19 cellular contexts compared by ENCODE assay signal in genomic region chr2:108458082-108458481, GRCh38. TPM values are rescaled to one million over a fixed set of nuclear protein-coding genes. Genes with fewer than 3 reads are reported as not detected.
DNase-seq lines count a peak whose midpoint lies in the region; ATAC-seq, FAIRE-seq and TF ChIP-seq lines count a peak whose summit lies in the region.
"Had no signal": no experiment of that assay in that cellular context is flagged by ENCODE, and none has a peak within 500 bp of the region (broad histone marks: within the 10 kb centered on the region; RNA-seq: fewer than 3 reads in every experiment).

No MANE protein-coding gene starts in this region.

- no peak for TF ChIP-seq POLR2A in K562 (conservative IDR thresholded peaks at IDR 0.05)
- TF ChIP-seq POLR2A in esophagus muscularis mucosa (IDR thresholded peaks at IDR 0.05; ENCODE audit: low read depth) = no peak

- H3K4me3 Mint-ChIP-seq in natural killer cell = no peak overlapping the region
- H3K4me3 Mint-ChIP-seq in natural killer cell treated with Interleukin-12 subunit alpha and Interleukin-12 subunit beta and Interleukin-15 and Interleukin-18, amount 100 ng/mL, for 72 hours = no peak overlapping the region

- H3K4me3 ChIP-seq in Loucy (ENCODE audit: low read length, poor library complexity, severe bottlenecking) = no peak overlapping the region
- H3K4me3 ChIP-seq in K562 = no peak overlapping the region
- H3K4me3 ChIP-seq in esophagus muscularis mucosa = no peak overlapping the region
- H3K4me3 ChIP-seq: BLaER1 treated with 17β-estradiol and CSF1 and Interleukin-3, amounts not matched to agents 10 nM and 100 nM; SJSA1 had no signal

- TF ChIP-seq RAD21 in K562 (CRISPR knock-in tag; conservative IDR thresholded peaks at IDR 0.05 in 1 of 2, IDR thresholded peaks at IDR 0.05 in 1 of 2) = no peak

- H2AFZ ChIP-seq in Loucy (ENCODE audit: low read length) (no peak overlapping the region), K562 (ENCODE audit: low read depth, low read length) (no peak overlapping the region)

- peaks cover 49 to 50% of the 10 kb centered on the region in 2 donors for H3K4me1 Mint-ChIP-seq in natural killer cell
- peaks cover 27 to 46% of the 10 kb centered on the region in 2 donors for H3K4me1 Mint-ChIP-seq in natural killer cell treated with Interleukin-12 subunit alpha and Interleukin-12 subunit beta and Interleukin-15 and Interleukin-18, amount 100 ng/mL, for 72 hours (ENCODE audit: low read depth in 2 of 2)

- H3K9me3 Mint-ChIP-seq in natural killer cell = peaks cover 4 to 11% of the 10 kb centered on the region in 2 donors
- peaks cover 5% of the 10 kb centered on the region for H3K9me3 Mint-ChIP-seq in natural killer cell treated with Interleukin-12 subunit alpha and Interleukin-12 subunit beta and Interleukin-15 and Interleukin-18, amount 100 ng/mL, for 72 hours

- peak overlapping the region; percentile 21 to 39 for H3K27ac Mint-ChIP-seq in natural killer cell
- no peak overlapping the region for H3K27ac Mint-ChIP-seq in natural killer cell treated with Interleukin-12 subunit alpha and Interleukin-12 subunit beta and Interleukin-15 and Interleukin-18, amount 100 ng/mL, for 72 hours

- H3K4me1 ChIP-seq in Loucy (ENCODE audit: insufficient read depth, low read length, poor library complexity, severe bottlenecking) = peaks cover 3% of the 10 kb centered on the region
- no peaks in the 10 kb centered on the region for H3K4me1 ChIP-seq in K562 (replicated peaks in 1 of 2; ENCODE audit: control insufficient read depth in 2 of 2, insufficient read depth in 2 of 2, low read length in 2 of 2)
- H3K4me1 ChIP-seq in esophagus muscularis mucosa = no peaks in the 10 kb centered on the region
- H3K4me1 ChIP-seq: SJSA1 had no signal

- H3K79me2 ChIP-seq in Loucy (ENCODE audit: insufficient read depth, low read length) (peaks cover 35% of the 10 kb centered on the region; the same call in 1 of the 2 replicates), K562 (ENCODE audit: control insufficient read depth, insufficient read depth, low read length) (peaks cover 11% of the 10 kb centered on the region; the same call in 1 of the 3 replicates)

- DNase-seq in natural killer cell = no peak
- no peak for DNase-seq in natural killer cell treated with Interleukin-12 subunit alpha and Interleukin-12 subunit beta and Interleukin-15 and Interleukin-18, amount 100 ng/mL, for 72 hours (ENCODE audit: low spot score)
- DNase-seq in K562 (ENCODE audit: extremely low read depth in 1 of 4, low spot score in 3 of 4) = no peak
- no peak for DNase-seq in urothelium cell line (ENCODE audit: low spot score)
- no peak for DNase-seq in esophagus muscularis mucosa (ENCODE audit: extremely low spot score)
- DNase-seq: GOT3, KBM-7, MV-4-11, NCI-H1417, NCI-H187, NCI-H2107, NCI-H226, NCI-H524 treated with DMSO at 0.1 percent for 48 hours had no signal

- H3K4me2 ChIP-seq in Loucy (ENCODE audit: low read depth, low read length, poor library complexity, severe bottlenecking) (peak overlapping the region; percentile 21), K562 (ENCODE audit: insufficient read depth, low read length) (no peak overlapping the region)
- H3K4me2 ChIP-seq: BLaER1 treated with 17β-estradiol and CSF1 and Interleukin-3, amounts not matched to agents 10 nM and 100 nM had no signal

- no TSS peak for BruUV-seq in K562 (replicated peaks; lab: Mats Ljungman, UMichigan)

- no peak overlapping the region for H3K9ac ChIP-seq in Loucy (ENCODE audit: low read depth, low read length, poor library complexity, severe bottlenecking)
- no peak overlapping the region for H3K9ac ChIP-seq in K562 (ENCODE audit: insufficient read depth in 1 of 2, low read depth in 2 of 2, low read length in 2 of 2)
- H3K9ac ChIP-seq: BLaER1 treated with 17β-estradiol and CSF1 and Interleukin-3, amounts not matched to agents 10 nM and 100 nM had no signal

- H3K9me1 ChIP-seq in K562 (ENCODE audit: control insufficient read depth, insufficient read depth, low read length) = no peaks in the 10 kb centered on the region

- 76% methylated on average over 3 of the region's 3 CpGs for WGBS in K562 (ENCODE audit: insufficient coverage, low coverage, missing lambda C conversion rate)
- 98% methylated on average over 3 of the region's 3 CpGs for WGBS in esophagus muscularis mucosa

- CTCF ChIA-PET in K562 (lab: Yijun Ruan, JAX; ENCODE audit: low intra/inter-chr PET ratio) = no interaction called here

- in situ Hi-C loops in K562 (cut with MboI) = no loop called here

- H3K9me2 ChIP-seq in Loucy (replicated peaks; ENCODE audit: low read depth, low read length) = no peaks in the 10 kb centered on the region

- H3K36me3 ChIP-seq in Loucy (ENCODE audit: insufficient read depth, low read length) (peaks cover 54% of the 10 kb centered on the region; the same call in 1 of the 2 replicates), K562 (ENCODE audit: control insufficient read depth, insufficient read depth, low read length) (peaks cover 64% of the 10 kb centered on the region; the same call in 2 of the 3 replicates), esophagus muscularis mucosa (peaks cover 22 to 86% (median 58%) of the 10 kb centered on the region in 4 donors)

- TF ChIP-seq CTCF in natural killer cell (IDR thresholded peaks at IDR 0.05) = no peak
- no peak for TF ChIP-seq CTCF in Loucy (conservative IDR thresholded peaks at IDR 0.05; ENCODE audit: low read length)
- no peak for TF ChIP-seq CTCF in K562 (IDR thresholded peaks at IDR 0.05 in 2 of 3, conservative IDR thresholded peaks at IDR 0.05 in 1 of 3; ENCODE audit: insufficient read depth in 2 of 3, low read depth in 1 of 3, low read length in 3 of 3)
- TF ChIP-seq CTCF in esophagus muscularis mucosa (IDR thresholded peaks at IDR 0.05) = no peak

- POLR2A ChIA-PET in K562 (lab: Yijun Ruan, JAX) = interaction anchor here (1.7 kb wide), 1 partner anchor 9 kb away, joined by 5 read pairs; the partner anchor contains the start of gene GCC2

- H3K9me3 ChIP-seq in Loucy (ENCODE audit: insufficient read depth, low read depth, low read length) (peaks cover 10% of the 10 kb centered on the region; the same call in 1 of the 2 replicates), K562 (replicated peaks; ENCODE audit: control insufficient read depth, insufficient read depth, low read depth, low read length) (peaks cover 13% of the 10 kb centered on the region; the same call in 1 of the 2 replicates), esophagus muscularis mucosa (peaks cover 0 to 5% (median 0%) of the 10 kb centered on the region in 4 donors)
- H3K9me3 ChIP-seq: SJSA1 had no signal

- intact Hi-C loops in natural killer cell (cut with micrococcal nuclease) (no loop called here), K562 (cut with micrococcal nuclease) (no loop called here), esophagus muscularis mucosa (cut with DNase I) (no loop called here)

- TF ChIP-seq EP300 in K562 (IDR thresholded peaks at IDR 0.05; ENCODE audit: low read length) = no peak
- no peak for TF ChIP-seq EP300 in esophagus muscularis mucosa (IDR thresholded peaks at IDR 0.05)

- ATAC-seq in natural killer cell = no peak
- ATAC-seq in natural killer cell treated with Interleukin-12 subunit alpha and Interleukin-12 subunit beta and Interleukin-15 and Interleukin-18, amount 100 ng/mL, for 72 hours = no peak
- ATAC-seq in K562 = no peak
- no peak for ATAC-seq in HG02610 (IDR thresholded peaks at IDR 0.05; ENCODE audit: unreplicated experiment)
- no peak for ATAC-seq in GM21737 (IDR thresholded peaks at IDR 0.05; ENCODE audit: unreplicated experiment)

- H3F3A ChIP-seq in Loucy (ENCODE audit: low read depth) = no peaks in the 10 kb centered on the region; the same call in 1 of the 2 replicates

- H4K20me1 ChIP-seq in Loucy (ENCODE audit: insufficient read depth, low read length, poor library complexity, severe bottlenecking) (no peaks in the 10 kb centered on the region), K562 (replicated peaks; ENCODE audit: control insufficient read depth, insufficient read depth, low read length) (no peaks in the 10 kb centered on the region)

- H3K27me3 Mint-ChIP-seq in natural killer cell (ENCODE audit: low read depth in 2 of 2) = no peaks in the 10 kb centered on the region
- no peaks in the 10 kb centered on the region for H3K27me3 Mint-ChIP-seq in natural killer cell treated with Interleukin-12 subunit alpha and Interleukin-12 subunit beta and Interleukin-15 and Interleukin-18, amount 100 ng/mL, for 72 hours

- peaks cover 60% of the 10 kb centered on the region for H3K36me3 Mint-ChIP-seq in natural killer cell
- H3K36me3 Mint-ChIP-seq in natural killer cell treated with Interleukin-12 subunit alpha and Interleukin-12 subunit beta and Interleukin-15 and Interleukin-18, amount 100 ng/mL, for 72 hours = peaks cover 67% of the 10 kb centered on the region

- no peaks in the 10 kb centered on the region for H3K27me3 ChIP-seq in Loucy (ENCODE audit: insufficient read depth, low read length, poor library complexity, severe bottlenecking)
- no peaks in the 10 kb centered on the region for H3K27me3 ChIP-seq in K562 (ENCODE audit: control insufficient read depth in 2 of 2, insufficient read depth in 2 of 2, low read length in 2 of 2)
- H3K27me3 ChIP-seq in esophagus muscularis mucosa = no peaks in the 10 kb centered on the region
- H3K27me3 ChIP-seq: BLaER1 treated with 17β-estradiol and CSF1 and Interleukin-3, amounts not matched to agents 10 nM and 100 nM; SJSA1 had no signal

- FAIRE-seq in K562 (lab: Jason Lieb, UNC) (no peak), urothelium cell line (lab: Jason Lieb, UNC) (peak; percentile 83)
- FAIRE-seq: G401.6 had no signal

- H3K27ac ChIP-seq in K562 (ENCODE audit: extremely low read depth, low read depth, low read length) = no peak overlapping the region
- no peak overlapping the region for H3K27ac ChIP-seq in esophagus muscularis mucosa (replicated peaks in 1 of 4)
- H3K27ac ChIP-seq: BLaER1 treated with 17β-estradiol and CSF1 and Interleukin-3, amounts not matched to agents 10 nM and 100 nM; SJSA1 had no signal

RNA-seq across cellular contexts. Expression of gene GCC2, which starts 9.1 kb away (rescaled TPM):
- total RNA-seq in natural killer cell = 100 to 1,000 TPM in 1 of 3 donors, 10 to 100 TPM in 2; 84.8 to 110 (median 89.6) TPM
- total RNA-seq in natural killer cell treated with Interleukin-12 subunit alpha and Interleukin-12 subunit beta and Interleukin-15 and Interleukin-18, amount 100 ng/mL, for 72 hours = 10 to 100 TPM; 36.4 to 41.8 TPM
- 21.1 and 144 TPM in 2 replicates for total RNA-seq in K562 (2011; cell fraction: chromatin; rRNA removed; ENCODE audit: low replicate concordance)
- total RNA-seq in K562 (2011; cell fraction: nucleolus; rRNA removed) = 11.8 and 15.8 TPM in 2 replicates
- 42.5 and 74.7 TPM in 2 replicates for total RNA-seq in K562 (2011; cell fraction: nucleoplasm; rRNA removed)
- 11.0 and 15.5 TPM in 2 replicates for total RNA-seq in K562 (2014; rRNA removed)
- 35.7 and 46.1 TPM in 2 replicates for total RNA-seq in K562 (2014; rRNA removed; fragmentation: Illumina TruSeq; extraction: Trizol)
- 20.1 and 24.4 TPM in 2 replicates for total RNA-seq in K562 (2015; rRNA removed; fragmentation: Illumina TruSeq; extraction: Trizol)
- 23.5 and 26.4 TPM in 2 replicates for total RNA-seq in K562 (2021)
- 16.0 and 19.9 TPM in 2 replicates for polyA plus RNA-seq in K562 (2011; rRNA removed)
- 1.7 and 5.0 TPM in 2 replicates for polyA plus RNA-seq in K562 (2011; cell fraction: cytosol; rRNA removed)
- 11.7 and 14.6 TPM in 2 replicates for polyA plus RNA-seq in K562 (2011; cell fraction: nucleus; rRNA removed)
- 14.8 and 22.7 TPM in 2 replicates for polyA plus RNA-seq in K562 (2012)
- 23.6 and 29.5 TPM in 2 replicates for polyA plus RNA-seq in K562 (2014; fragmentation: Illumina TruSeq; extraction: Trizol)
- 10 to 100 TPM; 11.4 to 19.5 TPM for polyA plus RNA-seq in K562 (2014; fragmentation: Nextera tagmentation; extraction: Ambion mirVana)
- polyA plus RNA-seq in K562 (2014; rRNA removed) = 11.7 and 19.3 TPM in 2 replicates
- 31.6 and 46.0 TPM in 2 replicates for polyA minus RNA-seq in K562 (2011; rRNA and poly(A)+ RNA removed)
- polyA minus RNA-seq in K562 (2011; cell fraction: cytosol; rRNA and poly(A)+ RNA removed) = 10.2 and 11.3 TPM in 2 replicates
- polyA minus RNA-seq in K562 (2011; cell fraction: nucleus; rRNA and poly(A)+ RNA removed) = 23.0 and 38.0 TPM in 2 replicates
- total RNA-seq in esophagus muscularis mucosa = 10 to 100 TPM; 20.8 to 33.6 (median 23.0) TPM

Comparison
In these comparisons a context has a peak if more than half of its experiments do, and no peak if none do; other contexts are left out.
1. H3K27ac Mint-ChIP-seq: peak in natural killer cell (2 of 2); none in natural killer cell treated with Interleukin-12 subunit alpha and Interleukin-12 subunit beta and Interleukin-15 and Interleukin-18, amount 100 ng/mL, for 72 hours (0 of 2).